In the genomic region with DNA sequence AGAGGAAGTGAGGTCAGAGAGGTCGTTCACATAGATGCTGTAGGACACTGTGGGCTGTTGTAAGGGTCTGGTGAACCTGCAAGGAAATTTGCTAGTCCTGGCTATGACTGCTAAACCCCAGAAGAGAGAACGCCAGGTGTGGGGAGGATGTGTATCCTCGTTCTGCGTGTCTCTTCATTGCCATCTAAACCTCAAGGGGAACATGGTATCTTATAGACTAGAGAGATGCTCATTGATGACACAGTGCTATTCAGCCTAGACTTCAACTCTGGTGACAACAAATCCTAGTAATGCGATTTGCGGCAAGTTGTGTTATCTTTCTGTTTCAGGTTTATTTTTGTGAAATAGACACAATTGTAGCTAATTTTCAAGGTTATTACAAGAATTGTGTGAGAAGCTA, we compare ENCODE assay signal across 9 cellular contexts.
"Had no signal": no experiment of that assay in that cellular context is flagged by ENCODE, and none has a peak within 500 bp of the region (broad histone marks: within the 10 kb centered on the region; RNA-seq: fewer than 3 reads in every experiment).

No MANE protein-coding gene starts in this region.

- H3K9ac ChIP-seq: GM23248, KMS-11 had no signal

- H3K9me3 Mint-ChIP-seq: H9 had no signal

- H3K4me2 ChIP-seq: KMS-11 had no signal

- H3K4me1 Mint-ChIP-seq: H9, IgD-negative memory B cell had no signal

- ATAC-seq: HepG2 had no signal

- H2AFZ ChIP-seq: GM23248 had no signal

- H3K4me3 Mint-ChIP-seq: H9, IgD-negative memory B cell had no signal

- FAIRE-seq: HepG2 had no signal

- H3K4me3 ChIP-seq: GM23248 had no signal

- H3K27me3 Mint-ChIP-seq: IgD-negative memory B cell had no signal

- H3K27ac Mint-ChIP-seq: H9 had no signal

- H3K36me3 Mint-ChIP-seq: IgD-negative memory B cell had no signal

- DNase-seq: GM23248, GOT3, H9, HCEC 1CT, KBM-7 had no signal

- H3K27ac ChIP-seq: GM23248, HL-60, KMS-11 had no signal
